ENCODE assay signal across 1 cellular context in the genomic region with DNA sequence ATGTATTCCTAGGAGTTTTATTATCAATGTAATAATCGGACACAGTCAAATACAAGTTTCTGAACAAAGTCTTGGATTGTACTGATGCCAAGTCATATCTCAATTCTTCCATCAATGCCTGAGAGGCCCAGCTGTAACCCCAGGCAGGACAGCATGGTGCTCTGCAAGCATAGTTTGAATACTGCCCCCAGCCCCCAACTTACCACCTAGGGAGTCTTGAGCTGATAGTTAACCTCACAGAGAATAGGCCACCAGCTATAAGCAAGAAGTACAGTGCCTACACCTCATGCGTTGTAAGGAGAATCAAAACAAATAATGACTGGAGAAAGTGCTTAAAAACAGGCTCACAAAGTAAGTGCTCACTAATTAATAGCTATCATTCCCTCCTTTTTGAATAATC.
TF ChIP-seq lines count a peak whose summit lies in the region.

No MANE protein-coding gene starts in this region.

TF ChIP-seq in endothelial cell of umbilical vein, 7 proteins besides CTCF, POLR2A, EP300 and RAD21 (continued from another document):
- TF ChIP-seq EZH2 (IDR thresholded peaks at IDR 0.05; ENCODE audit: borderline replicate concordance, low read depth, low read length, severe bottlenecking) (no peak), POLR2AphosphoS5 (IDR thresholded peaks at IDR 0.05; ENCODE audit: insufficient read depth, low read depth, low read length) (no peak), MYC (IDR thresholded peaks at IDR 0.05; ENCODE audit: low read depth, low read length) (no peak), JUN (IDR thresholded peaks at IDR 0.05; ENCODE audit: borderline replicate concordance, insufficient read depth, insufficient read length, low read depth) (no peak), FOS (IDR thresholded peaks at IDR 0.05; ENCODE audit: borderline replicate concordance, insufficient read depth, low read length) (no peak)
